In genomic region chr1:154982897-154983648, GRCh38 we compare ENCODE assay signal across 1 cellular context.
TF ChIP-seq lines count a peak whose summit lies in the region.

TSS of gene FLAD1 (plus strand) at chr1:154983344. CDS start at chr1:154983695, 351 bp downstream.

TF ChIP-seq in HepG2, 621 proteins besides CTCF, POLR2A, EP300 and RAD21 (continued from another document and continues in another):
- peak; percentile 99 for TF ChIP-seq PBX3 (CRISPR knock-in tag; IDR thresholded peaks at IDR 0.05; ENCODE audit: borderline replicate concordance)
- TF ChIP-seq MEIS2 (CRISPR knock-in tag; IDR thresholded peaks at IDR 0.05): 0 out of 2 replicates have a peak, but pooled peaks have one; percentile 15
- TF ChIP-seq ZMYM4 (CRISPR knock-in tag; IDR thresholded peaks at IDR 0.05): peak; percentile 70
- peak; percentile 94 for TF ChIP-seq HDAC1 (CRISPR knock-in tag; IDR thresholded peaks at IDR 0.05)
- no peak for TF ChIP-seq NFRKB (IDR thresholded peaks at IDR 0.05)
- peak; percentile 69; the same call in 1 of the 2 replicates for TF ChIP-seq ZNF350 (CRISPR knock-in tag; IDR thresholded peaks at IDR 0.05; ENCODE audit: borderline replicate concordance, low read depth)
- TF ChIP-seq ZC3H13 (CRISPR knock-in tag; IDR thresholded peaks at IDR 0.05): peak; percentile 51; the same call in 1 of the 2 replicates
- 0 out of 2 replicates have a peak, but pooled peaks have one; percentile 21 for TF ChIP-seq ZNF264 (CRISPR knock-in tag; IDR thresholded peaks at IDR 0.05)
- TF ChIP-seq TARDBP (CRISPR knock-in tag; IDR thresholded peaks at IDR 0.05): peak; percentile 90
- TF ChIP-seq ZNF580 (CRISPR knock-in tag; IDR thresholded peaks at IDR 0.05; ENCODE audit: borderline replicate concordance, low read depth): peak; percentile 75
- TF ChIP-seq ZNF878 (CRISPR knock-in tag; IDR thresholded peaks at IDR 0.05): peak; percentile 77
- TF ChIP-seq ELF4 (CRISPR knock-in tag; IDR thresholded peaks at IDR 0.05; ENCODE audit: borderline replicate concordance): peak; percentile 69; the same call in 1 of the 2 replicates
- no peak for TF ChIP-seq CBX2 (IDR thresholded peaks at IDR 0.05; ENCODE audit: low read depth, low read length)
- 0 out of 2 replicates have a peak, but pooled peaks have one; percentile 26 for TF ChIP-seq CBX2 (CRISPR knock-in tag; IDR thresholded peaks at IDR 0.05; ENCODE audit: low read depth)
- no peak for TF ChIP-seq MTA3 (CRISPR knock-in tag; IDR thresholded peaks at IDR 0.05)
- TF ChIP-seq CEBPZ (IDR thresholded peaks at IDR 0.05; ENCODE audit: low read length): peak; percentile 96
- TF ChIP-seq PITX1 (CRISPR knock-in tag; IDR thresholded peaks at IDR 0.05): peak; percentile 44; the same call in 1 of the 2 replicates
- TF ChIP-seq PATZ1 (CRISPR knock-in tag; IDR thresholded peaks at IDR 0.05): peak; percentile 38; the same call in 1 of the 2 replicates
- TF ChIP-seq DNMT3B (CRISPR knock-in tag; conservative IDR thresholded peaks at IDR 0.05): peak; percentile 89
- peak; percentile 51; the same call in 1 of the 2 replicates for TF ChIP-seq MIXL1 (CRISPR knock-in tag; IDR thresholded peaks at IDR 0.05)
- TF ChIP-seq KLF6 (CRISPR knock-in tag; IDR thresholded peaks at IDR 0.05): peak; percentile 19; the same call in 1 of the 2 replicates
- peak; percentile 29; the same call in 1 of the 2 replicates for TF ChIP-seq REPIN1 (CRISPR knock-in tag; IDR thresholded peaks at IDR 0.05; ENCODE audit: borderline replicate concordance, low read depth)
- peak; percentile 37; the same call in 1 of the 2 replicates for TF ChIP-seq SP4 (CRISPR knock-in tag; IDR thresholded peaks at IDR 0.05)
- TF ChIP-seq TAF1 (CRISPR knock-in tag; IDR thresholded peaks at IDR 0.05): peak; percentile 38; the same call in 1 of the 2 replicates
- TF ChIP-seq SPEN (CRISPR knock-in tag; IDR thresholded peaks at IDR 0.05; ENCODE audit: low read depth): peak; percentile 81; the same call in 1 of the 2 replicates
- TF ChIP-seq MED13 (CRISPR knock-in tag; IDR thresholded peaks at IDR 0.05): no peak
- TF ChIP-seq TEF (CRISPR knock-in tag; IDR thresholded peaks at IDR 0.05): no peak
- TF ChIP-seq NR2F2 (IDR thresholded peaks at IDR 0.05; ENCODE audit: borderline replicate concordance, low read depth): 0 out of 2 replicates have a peak, but pooled peaks have one; percentile 31
- TF ChIP-seq MAX (IDR thresholded peaks at IDR 0.05): peak; percentile 96
- peak; percentile 64; the same call in 1 of the 2 replicates for TF ChIP-seq NR2C2 (CRISPR knock-in tag; IDR thresholded peaks at IDR 0.05; ENCODE audit: borderline replicate concordance)
- TF ChIP-seq ZBTB25 (CRISPR knock-in tag; IDR thresholded peaks at IDR 0.05): peak; percentile 27; the same call in 1 of the 2 replicates
- peak; percentile 57 for TF ChIP-seq GZF1 (CRISPR knock-in tag; IDR thresholded peaks at IDR 0.05)
- no peak for TF ChIP-seq SMARCE1 (IDR thresholded peaks at IDR 0.05; ENCODE audit: borderline replicate concordance)
- TF ChIP-seq MATR3 (CRISPR knock-in tag; IDR thresholded peaks at IDR 0.05): no peak
- TF ChIP-seq TBX3 (IDR thresholded peaks at IDR 0.05; ENCODE audit: borderline replicate concordance): peak; percentile 82; the same call in 1 of the 2 replicates
- no peak for TF ChIP-seq NBN (conservative IDR thresholded peaks at IDR 0.05)
- TF ChIP-seq FOXO1 (CRISPR knock-in tag; IDR thresholded peaks at IDR 0.05): no peak
- peak; percentile 97 for TF ChIP-seq GABPB1 (CRISPR knock-in tag; IDR thresholded peaks at IDR 0.05)
- TF ChIP-seq MNT (IDR thresholded peaks at IDR 0.05): peak; percentile 92
- TF ChIP-seq ERF (CRISPR knock-in tag; IDR thresholded peaks at IDR 0.05): peak; percentile 83
- TF ChIP-seq MED1 (CRISPR knock-in tag; IDR thresholded peaks at IDR 0.05): peak; percentile 41; the same call in 1 of the 2 replicates
- TF ChIP-seq PHF20 (CRISPR knock-in tag; IDR thresholded peaks at IDR 0.05): peak; percentile 89
- TF ChIP-seq SNAPC5 (CRISPR knock-in tag; IDR thresholded peaks at IDR 0.05; ENCODE audit: borderline replicate concordance): 0 out of 2 replicates have a peak, but pooled peaks have one; percentile 57
- no peak for TF ChIP-seq MAF1 (CRISPR knock-in tag; IDR thresholded peaks at IDR 0.05; ENCODE audit: borderline replicate concordance)
- peak; percentile 68 for TF ChIP-seq ELF3 (CRISPR knock-in tag; IDR thresholded peaks at IDR 0.05)
- peak; percentile 100 for TF ChIP-seq PBX2 (CRISPR knock-in tag; IDR thresholded peaks at IDR 0.05)
- peak; percentile 64; the same call in 1 of the 2 replicates for TF ChIP-seq YEATS4 (CRISPR knock-in tag; IDR thresholded peaks at IDR 0.05; ENCODE audit: borderline replicate concordance)
- TF ChIP-seq TFDP2 (CRISPR knock-in tag; IDR thresholded peaks at IDR 0.05): peak; percentile 98
- TF ChIP-seq TEAD2 (CRISPR knock-in tag; IDR thresholded peaks at IDR 0.05): 0 out of 2 replicates have a peak, but pooled peaks have one; percentile 41
- peak; percentile 69; the same call in 1 of the 2 replicates for TF ChIP-seq KLF11 (CRISPR knock-in tag; IDR thresholded peaks at IDR 0.05)
- TF ChIP-seq KLF16 (CRISPR knock-in tag; IDR thresholded peaks at IDR 0.05): peak in 1 of 2 experiments; percentile 52; a peak in 1 of 4 replicates
- TF ChIP-seq ZNF574 (CRISPR knock-in tag; IDR thresholded peaks at IDR 0.05): peak; percentile 48; the same call in 1 of the 2 replicates
